Comparison of ENCODE assay signal across 35 cellular contexts in the genomic region with DNA sequence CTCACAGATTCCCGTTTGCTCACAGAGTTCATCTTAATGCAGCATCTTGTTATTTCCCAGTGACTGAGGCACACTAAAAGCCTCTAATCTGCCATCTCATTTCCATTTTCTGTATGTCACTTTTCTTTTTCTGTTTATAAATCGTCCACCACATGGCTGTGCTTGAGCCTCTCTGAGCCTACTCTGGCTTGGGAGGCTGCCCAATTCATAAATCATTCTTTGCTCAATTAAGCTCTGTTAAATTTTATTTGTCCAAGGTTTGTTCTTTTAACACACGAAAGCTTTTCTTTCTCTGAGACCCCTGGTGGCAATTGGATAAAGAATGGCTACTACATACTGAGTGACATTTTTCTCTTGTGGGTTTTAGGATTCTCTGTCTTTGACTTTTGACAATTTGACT.
"Had no signal": no experiment of that assay in that cellular context is flagged by ENCODE, and none has a peak within 500 bp of the region (broad histone marks: within the 10 kb centered on the region; RNA-seq: fewer than 3 reads in every experiment).

No MANE protein-coding gene starts in this region.

- H3K4me3 Mint-ChIP-seq: activated naive CD4-positive, alpha-beta T cell treated with anti-CD3 and anti-CD28 coated beads for 36 hours; activated naive CD8-positive, alpha-beta T cell treated with anti-CD3 and anti-CD28 coated beads, Interleukin-2, amount 10 ng/mL, durations not matched to agents 7 days and 5 days; activated T-helper 1 cell treated with anti-CD3 and anti-CD28 coated beads, Interleukin-12 subunit alpha, Interleukin-12 subunit beta, Interleukin-2, Interleukin-4 antibody, amounts not matched to agents 30 ng/mL and 10 ng/mL and 1 ng/mL, durations not matched to agents 14 hours and 24 hours and 36 hours; dendritic cell treated with granulocyte-macrophage colony-stimulating factor and Interleukin-4, amounts not matched to agents 40 ng/mL and 50 ng/mL, for 4 days; mesothelial cell of epicardium; naive B cell; nephron progenitor cell; stimulated activated memory B cell treated with anti-CD40 and anti-IgM and Interleukin-4, amounts not matched to agents 10 μg/mL and 1 μg/mL and 100 μg/mL, for 72 hours; T-helper 17 cell had no signal

- H3K27me3 Mint-ChIP-seq: activated naive CD8-positive, alpha-beta T cell treated with anti-CD3 and anti-CD28 coated beads, Interleukin-2, amount 10 ng/mL, durations not matched to agents 7 days and 5 days; dendritic cell treated with granulocyte-macrophage colony-stimulating factor and Interleukin-4, amounts not matched to agents 40 ng/mL and 50 ng/mL, for 4 days had no signal

- H3K36me3 ChIP-seq: ascending aorta, breast epithelium, esophagus squamous epithelium, gastrocnemius medialis, neutrophil, ovary, sigmoid colon, stomach, thyroid gland, upper lobe of left lung, vagina, WERI-Rb-1 had no signal

- H3K9me3 ChIP-seq: ascending aorta, breast epithelium, esophagus squamous epithelium, gastrocnemius medialis, neutrophil, ovary, psoas muscle, sigmoid colon, thyroid gland, upper lobe of left lung, vagina had no signal

- H3K27me3 ChIP-seq: ascending aorta, breast epithelium, esophagus squamous epithelium, gastrocnemius medialis, neutrophil, ovary, sigmoid colon, stomach, thyroid gland, upper lobe of left lung, vagina had no signal

- H3K9me3 Mint-ChIP-seq: activated naive CD4-positive, alpha-beta T cell treated with anti-CD3 and anti-CD28 coated beads for 36 hours; activated naive CD8-positive, alpha-beta T cell treated with anti-CD3 and anti-CD28 coated beads, Interleukin-2, amount 10 ng/mL, durations not matched to agents 7 days and 5 days; activated T-helper 1 cell treated with anti-CD3 and anti-CD28 coated beads, Interleukin-12 subunit alpha, Interleukin-12 subunit beta, Interleukin-2, Interleukin-4 antibody, amounts not matched to agents 30 ng/mL and 10 ng/mL and 1 ng/mL, durations not matched to agents 14 hours and 24 hours and 36 hours; nephron progenitor cell; stimulated activated memory B cell treated with anti-CD40 and anti-IgM and Interleukin-4, amounts not matched to agents 10 μg/mL and 1 μg/mL and 100 μg/mL, for 72 hours had no signal

- DNase-seq: activated CD4-positive, alpha-beta T cell treated with anti-CD3 and anti-CD28 coated beads for 48 hours; activated CD4-positive, alpha-beta T cell treated with anti-CD3 and anti-CD28 coated beads, Interleukin-2, amount 50 U/mL, for 48 hours; activated CD8-positive, alpha-beta memory T cell treated with anti-CD3 and anti-CD28 coated beads for 24 hours; activated effector memory CD4-positive, alpha-beta T cell treated with anti-CD3 and anti-CD28 coated beads, Interleukin-2, amount 50 U/mL, for 16 hours; activated naive CD4-positive, alpha-beta T cell treated with anti-CD3 and anti-CD28 coated beads for 36 hours; activated naive CD8-positive, alpha-beta T cell treated with anti-CD3 and anti-CD28 coated beads, Interleukin-2, amount 10 ng/mL, durations not matched to agents 7 days and 5 days; activated T-cell treated with anti-CD3 and anti-CD28 coated beads, Interleukin-2, amount 50 U/mL, for 1 hour; central memory CD4-positive, alpha-beta T cell; esophagus squamous epithelium; gastrocnemius medialis; glutamatergic neuron; left ventricle myocardium superior; naive B cell; nephron progenitor cell; ovary; psoas muscle; sigmoid colon; small intestine; stimulated activated CD4-positive, alpha-beta T cell treated with anti-CD3 and anti-CD28 coated beads, Interleukin-4, amount 100 ng/mL, for 4 hours; stimulated activated CD8-positive, alpha-beta memory T cell treated with anti-CD3 and anti-CD28 coated beads, Interleukin-4, amount 100 ng/mL, for 48 hours; stomach; T-helper 17 cell; T1000; thyroid gland; upper lobe of left lung; WERI-Rb-1 had no signal

- H3K4me1 Mint-ChIP-seq: activated naive CD8-positive, alpha-beta T cell treated with anti-CD3 and anti-CD28 coated beads, Interleukin-2, amount 10 ng/mL, durations not matched to agents 7 days and 5 days; naive B cell; nephron progenitor cell; stimulated activated memory B cell treated with anti-CD40 and anti-IgM and Interleukin-4, amounts not matched to agents 10 μg/mL and 1 μg/mL and 100 μg/mL, for 72 hours; T-helper 17 cell had no signal

- H3K4me3 ChIP-seq: ascending aorta, breast epithelium, esophagus squamous epithelium, gastrocnemius medialis, ovary, psoas muscle, sigmoid colon, stomach, thyroid gland, upper lobe of left lung, vagina had no signal

- H3K4me1 ChIP-seq: ascending aorta, breast epithelium, esophagus squamous epithelium, gastrocnemius medialis, psoas muscle, sigmoid colon, stomach, thyroid gland, upper lobe of left lung, vagina had no signal

- H3K27ac Mint-ChIP-seq: activated naive CD4-positive, alpha-beta T cell treated with anti-CD3 and anti-CD28 coated beads for 36 hours; activated naive CD8-positive, alpha-beta T cell treated with anti-CD3 and anti-CD28 coated beads, Interleukin-2, amount 10 ng/mL, durations not matched to agents 7 days and 5 days; activated T-helper 1 cell treated with anti-CD3 and anti-CD28 coated beads, Interleukin-12 subunit alpha, Interleukin-12 subunit beta, Interleukin-2, Interleukin-4 antibody, amounts not matched to agents 30 ng/mL and 10 ng/mL and 1 ng/mL, durations not matched to agents 14 hours and 24 hours and 36 hours; dendritic cell treated with granulocyte-macrophage colony-stimulating factor and Interleukin-4, amounts not matched to agents 40 ng/mL and 50 ng/mL, for 4 days; mesothelial cell of epicardium; naive B cell; nephron progenitor cell; stimulated activated memory B cell treated with anti-CD40 and anti-IgM and Interleukin-4, amounts not matched to agents 10 μg/mL and 1 μg/mL and 100 μg/mL, for 72 hours; T-helper 17 cell had no signal

- H3K27ac ChIP-seq: ascending aorta, breast epithelium, epithelial cell of prostate, esophagus squamous epithelium, gastrocnemius medialis, neutrophil, ovary, psoas muscle, sigmoid colon, stomach, thyroid gland, upper lobe of left lung, vagina, WERI-Rb-1 had no signal

- H3K36me3 Mint-ChIP-seq: activated naive CD8-positive, alpha-beta T cell treated with anti-CD3 and anti-CD28 coated beads, Interleukin-2, amount 10 ng/mL, durations not matched to agents 7 days and 5 days; mesothelial cell of epicardium; stimulated activated memory B cell treated with anti-CD40 and anti-IgM and Interleukin-4, amounts not matched to agents 10 μg/mL and 1 μg/mL and 100 μg/mL, for 72 hours had no signal
